20 cellular contexts compared by ENCODE assay signal in genomic region chr22:42308887-42309468, GRCh38. TPM values are rescaled to one million over a fixed set of nuclear protein-coding genes. Genes with fewer than 3 reads are reported as not detected.
DNase-seq lines count a peak whose midpoint lies in the region; ATAC-seq and TF ChIP-seq lines count a peak whose summit lies in the region.
"Had no signal": no experiment of that assay in that cellular context is flagged by ENCODE, and none has a peak within 500 bp of the region (broad histone marks: within the 10 kb centered on the region; RNA-seq: fewer than 3 reads in every experiment).

No MANE protein-coding gene starts in this region.

- peaks cover 0 to 45% (median 12%) of the 10 kb centered on the region in 11 experiments; a peak in 11 of 22 replicates for H4K20me1 ChIP-seq in BLaER1 treated with 17β-estradiol and CSF1 and Interleukin-3, amounts not matched to agents 10 nM and 100 nM

- peak overlapping the region in 10 of 11 experiments; percentile 5 to 90 (median 74); a peak in 20 of 22 replicates for H3K4me2 ChIP-seq in BLaER1 treated with 17β-estradiol and CSF1 and Interleukin-3, amounts not matched to agents 10 nM and 100 nM
- no peak overlapping the region for H3K4me2 ChIP-seq in mesenchymal stem cell (ENCODE audit: low read length, poor library complexity, severe bottlenecking)

- H3K9ac ChIP-seq in BLaER1 treated with 17β-estradiol and CSF1 and Interleukin-3, amounts not matched to agents 10 nM and 100 nM: peak overlapping the region in 5 of 11 experiments; percentile 31 to 65 (median 46); a peak in 8 of 22 replicates
- H3K9ac ChIP-seq in mesenchymal stem cell (ENCODE audit: low read length): no peak overlapping the region

- H4K8ac ChIP-seq in mesenchymal stem cell (ENCODE audit: low read length): no peak overlapping the region

- TF ChIP-seq CTCF in brain (conservative IDR thresholded peaks at IDR 0.05) (peak in 1 of 2 experiments; percentile 19), nephron progenitor cell (IDR thresholded peaks at IDR 0.05) (peak; percentile 14), left lung (IDR thresholded peaks at IDR 0.05) (no peak)

- H2BK12ac ChIP-seq in mesenchymal stem cell (ENCODE audit: low read length in 2 of 2): no peak overlapping the region

- no peak overlapping the region for H3K18ac ChIP-seq in mesenchymal stem cell (ENCODE audit: low read depth in 1 of 2, low read length in 2 of 2)

- no peak overlapping the region for H3K4ac ChIP-seq in mesenchymal stem cell (ENCODE audit: low read depth in 1 of 2, low read length in 2 of 2)

- H3K27ac ChIP-seq in BLaER1 treated with 17β-estradiol and CSF1 and Interleukin-3, amounts not matched to agents 10 nM and 100 nM: no peak overlapping the region
- H3K27ac ChIP-seq in left lung: no peak overlapping the region
- H3K27ac ChIP-seq in mesenchymal stem cell (ENCODE audit: low read length, poor library complexity, severe bottlenecking): no peak overlapping the region
- H3K27ac ChIP-seq: HL-60 had no signal

- 75% methylated on average over 17 of the region's 17 CpGs for WGBS in mesenchymal stem cell

- H2AFZ ChIP-seq in mesenchymal stem cell (ENCODE audit: low read depth, low read length): no peak overlapping the region

- H3K4me1 Mint-ChIP-seq in brain (peaks cover 82% of the 10 kb centered on the region), nephron progenitor cell (peaks cover 55% of the 10 kb centered on the region)

- H3K27ac Mint-ChIP-seq in brain (peak overlapping the region in 3 of 5 experiments; percentile 88 to 94 (median 94)), nephron progenitor cell (no peak overlapping the region)

- H3K4me3 ChIP-seq in BLaER1 treated with 17β-estradiol and CSF1 and Interleukin-3, amounts not matched to agents 10 nM and 100 nM: no peak overlapping the region
- no peak overlapping the region for H3K4me3 ChIP-seq in H7 (ENCODE audit: insufficient read depth, low read depth, low read length)
- H3K4me3 ChIP-seq in left lung: no peak overlapping the region
- no peak overlapping the region for H3K4me3 ChIP-seq in mesenchymal stem cell (ENCODE audit: insufficient read depth in 1 of 2, low read depth in 1 of 2, low read length in 2 of 2)

- H2BK5ac ChIP-seq in mesenchymal stem cell (ENCODE audit: low read depth, low read length, poor library complexity, severe bottlenecking): no peak overlapping the region

- H2BK120ac ChIP-seq in mesenchymal stem cell (ENCODE audit: low read depth, low read length): no peak overlapping the region

- H3K4me3 Mint-ChIP-seq in brain (no peak overlapping the region), nephron progenitor cell (no peak overlapping the region)
- H3K4me3 Mint-ChIP-seq: CD4-positive, CD25-positive, alpha-beta regulatory T cell had no signal

- no peaks in the 10 kb centered on the region for H3K79me1 ChIP-seq in mesenchymal stem cell (replicated peaks; ENCODE audit: low read length, poor library complexity, severe bottlenecking)

- no peak overlapping the region for H4K91ac ChIP-seq in mesenchymal stem cell (ENCODE audit: low read length)

- peaks cover 0 to 24% (median 0%) of the 10 kb centered on the region in 11 experiments; a peak in 4 of 22 replicates for H3K27me3 ChIP-seq in BLaER1 treated with 17β-estradiol and CSF1 and Interleukin-3, amounts not matched to agents 10 nM and 100 nM
- H3K27me3 ChIP-seq in H7 (ENCODE audit: control insufficient read depth, insufficient read depth, low read length) (peaks cover 4% of the 10 kb centered on the region; the same call in 1 of the 2 replicates), left lung (peaks cover 0 to 14% of the 10 kb centered on the region in 2 donors), mesenchymal stem cell (ENCODE audit: control insufficient read depth in 1 of 2, insufficient read depth in 1 of 2, low read length in 2 of 2) (peaks cover 30 to 75% of the 10 kb centered on the region in 2 experiments)

- H3K36me3 ChIP-seq in BLaER1 treated with 17β-estradiol and CSF1 and Interleukin-3, amounts not matched to agents 10 nM and 100 nM: no peaks in the 10 kb centered on the region
- no peaks in the 10 kb centered on the region for H3K36me3 ChIP-seq in H7 (replicated peaks; ENCODE audit: control insufficient read depth, insufficient read depth, low read length)
- no peaks in the 10 kb centered on the region for H3K36me3 ChIP-seq in left lung
- no peaks in the 10 kb centered on the region for H3K36me3 ChIP-seq in mesenchymal stem cell (ENCODE audit: control insufficient read depth in 1 of 2, insufficient read depth in 2 of 2, low read depth in 1 of 2, low read length in 2 of 2)

- peaks cover 25 to 100% (median 91%) of the 10 kb centered on the region in 10 experiments for H3K4me1 ChIP-seq in BLaER1 treated with 17β-estradiol and CSF1 and Interleukin-3, amounts not matched to agents 10 nM and 100 nM
- H3K4me1 ChIP-seq in left lung: peaks cover 0 to 3% of the 10 kb centered on the region in 2 donors
- H3K4me1 ChIP-seq in mesenchymal stem cell (ENCODE audit: control insufficient read depth, insufficient read depth, low read depth, low read length): peaks cover 13% of the 10 kb centered on the region

- H3K27me3 Mint-ChIP-seq in brain (peaks cover 8% of the 10 kb centered on the region), nephron progenitor cell (ENCODE audit: low read depth, poor library complexity) (peaks cover 62% of the 10 kb centered on the region)
- H3K27me3 Mint-ChIP-seq: CD4-positive, CD25-positive, alpha-beta regulatory T cell had no signal

- H2AK5ac ChIP-seq in mesenchymal stem cell (ENCODE audit: low read length, severe bottlenecking): no peak overlapping the region

- H3K36me3 Mint-ChIP-seq in brain (no peaks in the 10 kb centered on the region), nephron progenitor cell (ENCODE audit: low read depth) (no peaks in the 10 kb centered on the region)
- H3K36me3 Mint-ChIP-seq: CD4-positive, CD25-positive, alpha-beta regulatory T cell had no signal

- H3K9me3 Mint-ChIP-seq in brain: no peaks in the 10 kb centered on the region
- no peaks in the 10 kb centered on the region for H3K9me3 Mint-ChIP-seq in nephron progenitor cell
- H3K9me3 Mint-ChIP-seq: CD4-positive, CD25-positive, alpha-beta regulatory T cell had no signal

- no peaks in the 10 kb centered on the region for H3K9me3 ChIP-seq in BLaER1 treated with 17β-estradiol and CSF1 and Interleukin-3, amounts not matched to agents 10 nM and 100 nM (replicated peaks in 1 of 11)
- H3K9me3 ChIP-seq in left lung (no peaks in the 10 kb centered on the region), mesenchymal stem cell (ENCODE audit: control insufficient read depth, low read length) (no peaks in the 10 kb centered on the region)

- H2BK15ac ChIP-seq in mesenchymal stem cell (ENCODE audit: low read depth, poor library complexity, severe bottlenecking): no peak overlapping the region

- intact Hi-C loops in left lung (cut with DNase I): no loop called here

- ATAC-seq in left lung: no peak

- H3K23ac ChIP-seq in mesenchymal stem cell (ENCODE audit: low read length in 2 of 2): no peak overlapping the region

- DNase-seq in H7 (peak; percentile 76), nephron progenitor cell (peak; percentile 54), left lung (no peak), mesenchymal stem cell (no peak), medulla oblongata (ENCODE audit: extremely low spot score) (no peak)
- DNase-seq in stimulated activated CD4-positive, alpha-beta T cell treated with anti-CD3 and anti-CD28 coated beads, Interleukin-4, amount 100 ng/mL, for 4 hours: no peak
- DNase-seq: CD4-positive, CD25-positive, alpha-beta regulatory T cell; GOT3; MV-4-11; NCI-H1417 treated with DMSO at 0.1 percent for 48 hours; NCI-H2029; NCI-H2171 treated with DMSO at 0.1 percent for 48 hours; NCI-H446 treated with DMSO at 0.1 percent for 48 hours; NCI-H748 treated with DMSO at 0.1 percent for 48 hours; OCI-M1; RPMI8226; SIG-M5 had no signal

- H3K14ac ChIP-seq in mesenchymal stem cell (ENCODE audit: low read length in 2 of 2): no peak overlapping the region

RNA-seq across cellular contexts. Expression of gene TCF20, which starts 38.5 kb away (rescaled TPM):
- 39.8 and 56.4 TPM in 2 replicates for total RNA-seq in H7 (2014; rRNA removed; shearing (Covaris generic))
- 19.3 TPM for polyA plus RNA-seq in brain (ENCODE audit: insufficient read depth, low read depth, low replicate concordance)
- 10 to 100 TPM; 35.0 to 41.3 TPM for total RNA-seq in left lung
- 11.3 TPM for polyA plus RNA-seq in mesenchymal stem cell (2013, experiment 1 of 2)
- 11.0 TPM for polyA plus RNA-seq in mesenchymal stem cell (2013, experiment 2 of 2)

Comparison
In these comparisons a context has a peak if more than half of its experiments do, and no peak if none do; other contexts are left out.
1. DNase-seq: peak in H7 (single experiment) and nephron progenitor cell (single experiment); none in stimulated activated CD4-positive, alpha-beta T cell treated with anti-CD3 and anti-CD28 coated beads, Interleukin-4, amount 100 ng/mL, for 4 hours (0 of 2), left lung (0 of 2), mesenchymal stem cell (single experiment) and medulla oblongata (single experiment).